Comparison of ENCODE assay signal across 8 cellular contexts in the genomic region with DNA sequence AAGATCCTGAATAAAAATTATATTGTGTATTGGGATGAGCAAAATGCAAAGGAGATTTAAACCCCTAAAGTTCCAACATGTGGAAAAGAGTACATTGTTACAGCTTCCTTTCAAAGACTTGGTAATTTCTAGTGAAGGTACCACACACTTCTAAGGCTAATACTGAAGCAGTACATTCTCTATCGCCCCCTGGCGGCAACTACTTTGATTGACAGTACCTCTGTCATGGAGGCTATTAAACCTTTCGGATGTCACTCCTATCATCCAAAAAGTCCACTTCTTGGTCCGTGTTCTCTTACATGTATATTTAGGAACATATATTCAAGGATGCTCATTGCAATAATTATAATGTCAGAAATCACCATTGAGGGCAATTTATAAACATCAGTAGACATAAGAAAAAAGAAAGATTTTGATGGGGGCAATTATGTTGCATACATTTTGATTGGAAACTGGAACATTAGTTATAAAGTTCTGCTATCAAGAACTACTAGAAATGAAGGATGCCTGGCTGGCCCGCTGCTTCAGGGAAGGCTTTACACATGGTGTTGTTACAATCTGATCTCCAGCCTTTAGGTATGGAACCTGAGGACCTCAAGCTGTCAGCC.
DNase-seq lines count a peak whose midpoint lies in the region; ATAC-seq and TF ChIP-seq lines count a peak whose summit lies in the region.

No MANE protein-coding gene starts in this region.

- no peaks in the 10 kb centered on the region for H3K27me3 Mint-ChIP-seq in neural crest cell (ENCODE audit: low read depth)

- H3K27ac ChIP-seq in suprapubic skin: no peak overlapping the region

- no peaks in the 10 kb centered on the region for H3K27me3 ChIP-seq in suprapubic skin

- H3K9me3 ChIP-seq in suprapubic skin: no peaks in the 10 kb centered on the region

- no peak overlapping the region for H3K27ac Mint-ChIP-seq in neural crest cell (ENCODE audit: unreplicated experiment)

- peak; percentile 92 for TF ChIP-seq CTCF in neural crest cell (conservative IDR thresholded peaks at IDR 0.05)
- TF ChIP-seq CTCF in suprapubic skin (IDR thresholded peaks at IDR 0.05): peak; percentile 36 to 65

- no peak for TF ChIP-seq EP300 in suprapubic skin (IDR thresholded peaks at IDR 0.05)

- no peaks in the 10 kb centered on the region for H3K4me1 ChIP-seq in suprapubic skin

- H3K36me3 ChIP-seq in suprapubic skin: no peaks in the 10 kb centered on the region

- DNase-seq in DMS153 (lab: John Stamatoyannopoulos, UW): peak; percentile 26
- peak; percentile 39 for DNase-seq in HS-5 (ENCODE audit: low read depth)
- DNase-seq in OCI-M2 (lab: John Stamatoyannopoulos, UW; ENCODE audit: unreplicated experiment): peak; percentile 39
- peak; percentile 45 for DNase-seq in activated T-cell treated with anti-CD3 and anti-CD28 coated beads for 4 hours
- peak; percentile 48 for DNase-seq in fibroblast of gingiva (ENCODE audit: low read depth)
- DNase-seq in neural crest cell (ENCODE audit: low read depth, low spot score): peak; percentile 75
- DNase-seq in suprapubic skin (ENCODE audit: low spot score in 2 of 2): peak; percentile 67 to 80

- no peak overlapping the region for H3K4me3 ChIP-seq in suprapubic skin

- peak; percentile 100 for ATAC-seq in GM21447 (IDR thresholded peaks at IDR 0.05; ENCODE audit: unreplicated experiment)

- TF ChIP-seq POLR2A in suprapubic skin (IDR thresholded peaks at IDR 0.05): no peak

- WGBS in suprapubic skin: 21% methylated on average over 5 of the region's 5 CpGs

- no peak overlapping the region for H3K4me3 Mint-ChIP-seq in neural crest cell

- no peaks in the 10 kb centered on the region for H3K36me3 Mint-ChIP-seq in neural crest cell (ENCODE audit: low read depth)

- no peaks in the 10 kb centered on the region for H3K4me1 Mint-ChIP-seq in neural crest cell

- H3K9me3 Mint-ChIP-seq in neural crest cell: no peaks in the 10 kb centered on the region
